28 cellular contexts compared by ENCODE assay signal in the genomic region with DNA sequence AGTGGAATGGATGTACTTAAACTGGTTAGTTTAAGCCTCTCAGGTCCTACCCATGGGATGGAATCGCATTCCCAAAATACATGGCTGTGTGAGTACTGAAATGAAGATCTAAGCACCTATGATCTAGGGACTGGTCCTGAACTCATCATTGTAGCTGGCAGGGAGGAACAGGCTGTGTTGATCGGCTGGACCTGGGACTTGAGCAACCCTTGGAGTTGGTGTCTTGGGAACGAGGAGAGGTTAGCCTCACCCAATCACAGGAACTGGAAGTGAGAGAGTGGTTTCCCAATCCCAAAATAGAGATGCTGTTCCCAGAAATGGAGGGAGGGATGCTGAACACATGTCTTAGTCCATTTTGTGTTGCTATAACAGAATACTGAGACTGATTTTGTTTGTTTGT.
"Had no signal": no experiment of that assay in that cellular context is flagged by ENCODE, and none has a peak within 500 bp of the region (broad histone marks: within the 10 kb centered on the region; RNA-seq: fewer than 3 reads in every experiment).

No MANE protein-coding gene starts in this region.

- H3K4me1 Mint-ChIP-seq: activated CD4-positive, alpha-beta T cell treated with anti-CD3 and anti-CD28 coated beads, Interleukin-2, amount 10 ng/mL, durations not matched to agents 7 days and 5 days; T-cell; T-helper 17 cell had no signal

- H3K4me3 Mint-ChIP-seq: activated CD4-positive, alpha-beta T cell treated with anti-CD3 and anti-CD28 coated beads, Interleukin-2, amount 10 ng/mL, durations not matched to agents 7 days and 5 days; activated CD8-positive, alpha-beta T cell treated with anti-CD3 and anti-CD28 coated beads, Interleukin-2, amount 10 ng/mL, durations not matched to agents 7 days and 5 days; activated naive CD4-positive, alpha-beta T cell treated with anti-CD3 and anti-CD28 coated beads for 36 hours; activated T-cell treated with anti-CD3 and anti-CD28 coated beads, Interleukin-2, amount 50 U/mL, for 4 hours; activated T-helper 1 cell treated with anti-CD3 and anti-CD28 coated beads, Interleukin-12 subunit alpha, Interleukin-12 subunit beta, Interleukin-2, Interleukin-4 antibody, amounts not matched to agents 30 ng/mL and 10 ng/mL and 1 ng/mL, durations not matched to agents 14 hours and 24 hours and 36 hours; T-cell; T-helper 17 cell had no signal

- H3K4me3 ChIP-seq: Peyer's patch had no signal

- ATAC-seq: activated CD8-positive, alpha-beta T cell treated with anti-CD3 and anti-CD28 coated beads, Interleukin-2, amount 10 ng/mL, durations not matched to agents 7 days and 5 days; activated naive CD4-positive, alpha-beta T cell treated with anti-CD3 and anti-CD28 coated beads, Interleukin-2, amount 50 U/mL, for 72 hours; activated T-cell treated with anti-CD3 and anti-CD28 coated beads, Interleukin-2, amount 50 U/mL, for 4 hours; PC-3; SK-N-SH treated with all-trans-retinoic acid at 6 μM for 48 hours; T-cell; T-helper 17 cell had no signal

- H3K27ac ChIP-seq: brain microvascular endothelial cell, Peyer's patch had no signal

- H3K36me3 ChIP-seq: brain microvascular endothelial cell, Peyer's patch had no signal

- H3K4me1 ChIP-seq: Peyer's patch had no signal

- H3K27ac Mint-ChIP-seq: activated CD4-positive, alpha-beta T cell treated with anti-CD3 and anti-CD28 coated beads, Interleukin-2, amount 10 ng/mL, durations not matched to agents 7 days and 5 days; activated CD8-positive, alpha-beta T cell treated with anti-CD3 and anti-CD28 coated beads, Interleukin-2, amount 10 ng/mL, durations not matched to agents 7 days and 5 days; activated naive CD4-positive, alpha-beta T cell treated with anti-CD3 and anti-CD28 coated beads for 36 hours; activated naive CD4-positive, alpha-beta T cell treated with anti-CD3 and anti-CD28 coated beads, Interleukin-2, amount 50 U/mL, for 72 hours; activated T-helper 1 cell treated with anti-CD3 and anti-CD28 coated beads, Interleukin-12 subunit alpha, Interleukin-12 subunit beta, Interleukin-2, Interleukin-4 antibody, amounts not matched to agents 30 ng/mL and 10 ng/mL and 1 ng/mL, durations not matched to agents 14 hours and 24 hours and 36 hours; T-cell; T-helper 17 cell had no signal

- H3K36me3 Mint-ChIP-seq: activated naive CD4-positive, alpha-beta T cell treated with anti-CD3 and anti-CD28 coated beads, Interleukin-2, amount 50 U/mL, for 72 hours; T-cell had no signal

- H3K27me3 ChIP-seq: brain microvascular endothelial cell, Peyer's patch had no signal

- H3K27me3 Mint-ChIP-seq: activated CD4-positive, alpha-beta T cell treated with anti-CD3 and anti-CD28 coated beads, Interleukin-2, amount 10 ng/mL, durations not matched to agents 7 days and 5 days had no signal

- H3K9me3 Mint-ChIP-seq: activated CD4-positive, alpha-beta T cell treated with anti-CD3 and anti-CD28 coated beads, Interleukin-2, amount 10 ng/mL, durations not matched to agents 7 days and 5 days; activated naive CD4-positive, alpha-beta T cell treated with anti-CD3 and anti-CD28 coated beads for 36 hours; activated naive CD4-positive, alpha-beta T cell treated with anti-CD3 and anti-CD28 coated beads, Interleukin-2, amount 50 U/mL, for 72 hours; activated T-cell treated with anti-CD3 and anti-CD28 coated beads, Interleukin-2, amount 50 U/mL, for 4 hours; T-cell had no signal

- DNase-seq: activated CD4-positive, alpha-beta T cell treated with anti-CD3 and anti-CD28 coated beads, Interleukin-2, amount 10 ng/mL, durations not matched to agents 7 days and 5 days; activated CD4-positive, alpha-beta T cell treated with anti-CD3 and anti-CD28 coated beads, Interleukin-2, amount 50 U/mL, for 48 hours; activated CD8-positive, alpha-beta T cell treated with anti-CD3 and anti-CD28 coated beads, Interleukin-2, amount 10 ng/mL, durations not matched to agents 7 days and 5 days; activated gamma-delta T cell treated with Interleukin-2 at 50 U/mL for 16 hours; activated naive CD4-positive, alpha-beta T cell treated with anti-CD3 and anti-CD28 coated beads for 36 hours; activated T-cell treated with anti-CD3 and anti-CD28 coated beads, Interleukin-2, amount 50 U/mL, for 4 hours; aorta; brain microvascular endothelial cell; central memory CD4-positive, alpha-beta T cell; NCI-H1092 treated with DMSO at 0.1 percent for 48 hours; NCI-H1417 treated with DMSO at 0.1 percent for 48 hours; NCI-H187 treated with DMSO at 0.1 percent for 48 hours; NCI-H2081; NCI-H226; NCI-H446 treated with DMSO at 0.1 percent for 48 hours; NCI-H524; NCI-H69; NCI-H82; PC-3; RPMI8226; SIG-M5; T-cell; T-helper 17 cell; T1000 had no signal

- H3K9me3 ChIP-seq: Peyer's patch had no signal
